10 cellular contexts compared by ENCODE assay signal in genomic region chr15:79185199-79185598, GRCh38.
A peak's percentile ranks its signal among the peaks of the same experiment; 100 is the strongest.
DNase-seq lines count a peak whose midpoint lies in the region; ATAC-seq and TF ChIP-seq lines count a peak whose summit lies in the region.
"Had no signal": no experiment of that assay in that cellular context is flagged by ENCODE, and none has a peak within 500 bp of the region (broad histone marks: within the 10 kb centered on the region; RNA-seq: fewer than 3 reads in every experiment).

No MANE protein-coding gene starts in this region.

- no peak overlapping the region for H2AFZ ChIP-seq in mammary epithelial cell (ENCODE audit: low read depth, low read length)

- no peak for DNase-seq in mammary epithelial cell
- no peak for DNase-seq in breast epithelium (ENCODE audit: low spot score in 2 of 2)
- DNase-seq in SK-MEL-5 (ENCODE audit: low read depth, low spot score): peak; percentile 43
- no peak for DNase-seq in fibroblast of villous mesenchyme (ENCODE audit: low read depth)
- DNase-seq in stimulated activated naive CD8-positive, alpha-beta T cell treated with anti-CD3 and anti-CD28 coated beads, Interleukin-15, amount 100 ng/mL, for 72 hours: peak; percentile 20 to 28
- no peak for DNase-seq in AML-193 (lab: John Stamatoyannopoulos, UW)
- no peak for DNase-seq in GM03348 (ENCODE audit: low spot score)
- no peak for DNase-seq in CD14-positive monocyte (ENCODE audit: low spot score)
- DNase-seq: activated gamma-delta T cell had no signal

- H3K27ac Mint-ChIP-seq in stimulated activated naive CD8-positive, alpha-beta T cell treated with anti-CD3 and anti-CD28 coated beads, Interleukin-15, amount 100 ng/mL, for 72 hours: no peak overlapping the region
- H3K27ac Mint-ChIP-seq in CD14-positive monocyte: no peak overlapping the region
- H3K27ac Mint-ChIP-seq: stimulated activated naive CD8-positive, alpha-beta T cell treated with anti-CD3 and anti-CD28 coated beads, Interleukin-15, Interleukin-2, amounts not matched to agents 100 ng/mL and 50 ng/mL, for 24 hours had no signal

- ATAC-seq in stimulated activated naive CD8-positive, alpha-beta T cell treated with anti-CD3 and anti-CD28 coated beads, Interleukin-15, amount 100 ng/mL, for 72 hours: no peak

- in situ Hi-C loops in mammary epithelial cell (cut with MboI; ENCODE audit: low sequenced_read_pairs in 2 of 2) (loop anchor here in 1 of 2 donors (5.0 to 10.0 kb wide), 2 partner anchors 158 to 270 kb away; no protein-coding TSS in a partner anchor), SK-MEL-5 (cut with HindIII; ENCODE audit: low pct_unique_long_range_greater_than_20kb, low sequenced_read_pairs) (loop anchor here (25.0 kb wide), 1 partner anchor 148 kb away; no protein-coding TSS in a partner anchor)

- CTCF ChIA-PET in mammary epithelial cell (lab: Charles Lee; ENCODE audit: low non-redundant PET): interaction anchor here (0.7 to 1.1 kb wide), 3 partner anchors 66 to 994 kb away, joined by 3 to 20 read pairs (median 8); no protein-coding TSS in a partner anchor

- H3K79me2 ChIP-seq in mammary epithelial cell (ENCODE audit: insufficient read depth, low read length): no peaks in the 10 kb centered on the region

- no peak overlapping the region for H3K27ac ChIP-seq in mammary epithelial cell (ENCODE audit: insufficient read depth, low read depth, low read length)
- no peak overlapping the region for H3K27ac ChIP-seq in breast epithelium

- no peaks in the 10 kb centered on the region for H3K36me3 Mint-ChIP-seq in CD14-positive monocyte

- H3K9me3 Mint-ChIP-seq in stimulated activated naive CD8-positive, alpha-beta T cell treated with anti-CD3 and anti-CD28 coated beads, Interleukin-15, amount 100 ng/mL, for 72 hours: no peaks in the 10 kb centered on the region
- no peaks in the 10 kb centered on the region for H3K9me3 Mint-ChIP-seq in CD14-positive monocyte
- H3K9me3 Mint-ChIP-seq: stimulated activated naive CD8-positive, alpha-beta T cell treated with anti-CD3 and anti-CD28 coated beads, Interleukin-15, Interleukin-2, amounts not matched to agents 100 ng/mL and 50 ng/mL, for 24 hours had no signal

- BruUV-seq in mammary epithelial cell (replicated peaks; lab: Mats Ljungman, UMichigan): no TSS peak

- H3K4me3 Mint-ChIP-seq in stimulated activated naive CD8-positive, alpha-beta T cell treated with anti-CD3 and anti-CD28 coated beads, Interleukin-15, amount 100 ng/mL, for 72 hours: no peak overlapping the region
- no peak overlapping the region for H3K4me3 Mint-ChIP-seq in CD14-positive monocyte
- H3K4me3 Mint-ChIP-seq: stimulated activated naive CD8-positive, alpha-beta T cell treated with anti-CD3 and anti-CD28 coated beads, Interleukin-15, Interleukin-2, amounts not matched to agents 100 ng/mL and 50 ng/mL, for 24 hours had no signal

- H3K9ac ChIP-seq in mammary epithelial cell (ENCODE audit: insufficient read depth, low read length): no peak overlapping the region

- H3K36me3 ChIP-seq in mammary epithelial cell (ENCODE audit: insufficient read depth, low read length): no peaks in the 10 kb centered on the region
- no peaks in the 10 kb centered on the region for H3K36me3 ChIP-seq in breast epithelium

- H4K20me1 ChIP-seq in mammary epithelial cell (ENCODE audit: insufficient read depth, low read length): no peaks in the 10 kb centered on the region

- no peaks in the 10 kb centered on the region for H3K4me1 Mint-ChIP-seq in stimulated activated naive CD8-positive, alpha-beta T cell treated with anti-CD3 and anti-CD28 coated beads, Interleukin-15, amount 100 ng/mL, for 72 hours
- H3K4me1 Mint-ChIP-seq in CD14-positive monocyte: no peaks in the 10 kb centered on the region

- peaks cover 12% of the 10 kb centered on the region for H3K27me3 Mint-ChIP-seq in stimulated activated naive CD8-positive, alpha-beta T cell treated with anti-CD3 and anti-CD28 coated beads, Interleukin-15, amount 100 ng/mL, for 72 hours
- peaks cover 0 to 9% (median 3%) of the 10 kb centered on the region in 3 donors for H3K27me3 Mint-ChIP-seq in CD14-positive monocyte (ENCODE audit: low read depth in 3 of 3)

- TF ChIP-seq POLR2A in breast epithelium (IDR thresholded peaks at IDR 0.05): no peak

- H3K4me2 ChIP-seq in mammary epithelial cell (ENCODE audit: insufficient read depth, low read depth, low read length): no peak overlapping the region

- H3K4me1 ChIP-seq in mammary epithelial cell (ENCODE audit: insufficient read depth, low read length) (no peaks in the 10 kb centered on the region), breast epithelium (no peaks in the 10 kb centered on the region)

- H3K4me3 ChIP-seq in mammary epithelial cell (replicated peaks in 1 of 3; ENCODE audit: insufficient read depth in 1 of 3, low read depth in 2 of 3, low read length in 3 of 3): no peak overlapping the region
- H3K4me3 ChIP-seq in breast epithelium: no peak overlapping the region
- H3K4me3 ChIP-seq in fibroblast of villous mesenchyme (ENCODE audit: low read depth, low read length): no peak overlapping the region

- 83% methylated on average over 5 of the region's 7 CpGs for WGBS in mammary epithelial cell (ENCODE audit: low coverage, missing lambda C conversion rate)

- H3K9me3 ChIP-seq in mammary epithelial cell (replicated peaks; ENCODE audit: insufficient read depth, low read length) (no peaks in the 10 kb centered on the region), breast epithelium (no peaks in the 10 kb centered on the region)

- H3K27me3 ChIP-seq in mammary epithelial cell (ENCODE audit: insufficient read depth, low read length): peaks cover 2% of the 10 kb centered on the region
- H3K27me3 ChIP-seq in breast epithelium: no peaks in the 10 kb centered on the region

- intact Hi-C loops in mammary epithelial cell (cut with micrococcal nuclease): loop anchor here (2.0 kb wide), 2 partner anchors 206 to 428 kb away; no protein-coding TSS in a partner anchor
- intact Hi-C loops in breast epithelium (cut with DNase I; ENCODE audit: low total_unique reads): no loop called here
- intact Hi-C loops in CD14-positive monocyte (cut with micrococcal nuclease): no loop called here

- TF ChIP-seq CTCF in mammary epithelial cell (conservative IDR thresholded peaks at IDR 0.05 in 1 of 2, IDR thresholded peaks at IDR 0.05 in 1 of 2; ENCODE audit: extremely low read depth in 1 of 2, insufficient read depth in 1 of 2, low read depth in 1 of 2, low read length in 2 of 2): peak; percentile 23 to 34
- no peak for TF ChIP-seq CTCF in breast epithelium (IDR thresholded peaks at IDR 0.05)
- peak; percentile 8 for TF ChIP-seq CTCF in fibroblast of villous mesenchyme (IDR thresholded peaks at IDR 0.05; ENCODE audit: insufficient read depth, low read depth, low read length)
- no peak for TF ChIP-seq CTCF in CD14-positive monocyte (IDR thresholded peaks at IDR 0.05)

- dilution Hi-C loops in mammary epithelial cell (cut with HindIII; ENCODE audit: low sequenced_read_pairs): no loop called here

Comparison
In these comparisons a context has a peak if more than half of its experiments do, and no peak if none do; other contexts are left out.
1. CTCF ChIP-seq: peak in mammary epithelial cell (2 of 2) and fibroblast of villous mesenchyme (single experiment); none in breast epithelium (0 of 3) and CD14-positive monocyte (single experiment).
2. DNase-seq: peak in SK-MEL-5 (single experiment) and stimulated activated naive CD8-positive, alpha-beta T cell treated with anti-CD3 and anti-CD28 coated beads, Interleukin-15, amount 100 ng/mL, for 72 hours (2 of 2); none in mammary epithelial cell (single experiment), breast epithelium (0 of 2), fibroblast of villous mesenchyme (single experiment), AML-193 (0 of 2), GM03348 (single experiment) and CD14-positive monocyte (single experiment).